Comparison of ENCODE assay signal across 1 cellular context in genomic region chr10:105253843-105254242, GRCh38.
TF ChIP-seq lines count a peak whose summit lies in the region.

No MANE protein-coding gene starts in this region.

TF ChIP-seq in SK-N-SH, 30 proteins besides CTCF, POLR2A, EP300 and RAD21 (continued from another document):
- TF ChIP-seq TEAD4 (IDR thresholded peaks at IDR 0.05; ENCODE audit: borderline replicate concordance, insufficient read depth) (no peak), FOXJ3 (CRISPR knock-in tag; IDR thresholded peaks at IDR 0.05) (peak; percentile 29; the same call in 1 of the 2 replicates), NRF1 (IDR thresholded peaks at IDR 0.05; ENCODE audit: low read depth, low read length) (no peak), MAX (IDR thresholded peaks at IDR 0.05; ENCODE audit: low read depth) (no peak), GATA2 (CRISPR knock-in tag; IDR thresholded peaks at IDR 0.05) (peak; percentile 92), TCF12 (IDR thresholded peaks at IDR 0.05) (no peak)
